In genomic region chr14:23609411-23610089, GRCh38 we compare ENCODE assay signal across 11 cellular contexts. TPM values are rescaled to one million over a fixed set of nuclear protein-coding genes. Genes with fewer than 3 reads are reported as not detected.
DNase-seq lines count a peak whose midpoint lies in the region; ATAC-seq and TF ChIP-seq lines count a peak whose summit lies in the region.
"Not testable (repeated sequence)": the region's sequence is repeated elsewhere in the genome, so short reads cannot be mapped to it uniquely, and the experiment has no call there.
"Had no signal": no experiment of that assay in that cellular context is flagged by ENCODE, and none has a peak within 500 bp of the region (broad histone marks: within the 10 kb centered on the region; RNA-seq: fewer than 3 reads in every experiment).

No MANE protein-coding gene starts in this region.

- not testable (repeated sequence) for H3K79me2 ChIP-seq in DND-41 (ENCODE audit: insufficient read depth, low read length); hepatocyte

- H3K27ac ChIP-seq in DND-41 (ENCODE audit: low read length) (peak overlapping the region; percentile 57), hepatocyte (peak overlapping the region; percentile 70)
- H3K27ac ChIP-seq in naive thymus-derived CD4-positive, alpha-beta T cell (ENCODE audit: low read depth, low read length), result peak overlapping the region; percentile 57

- CTCF ChIA-PET in activated CD8-positive, alpha-beta T cell treated with anti-CD3 and anti-CD28 coated beads, Interleukin-2, amount 10 ng/mL, durations not matched to agents 7 days and 5 days (lab: Charles Lee), result interaction anchor here (1.1 to 14.1 kb wide), 6 partner anchors 8 to 321 kb away, joined by 4 to 197 read pairs (median 6); no protein-coding TSS in a partner anchor
- CTCF ChIA-PET in naive thymus-derived CD4-positive, alpha-beta T cell (lab: Charles Lee), result interaction anchor here (0.6 to 5.4 kb wide), 3 partner anchors 11 to 30 kb away, joined by 3 to 41 read pairs (median 4); partner anchors contain the start of gene DHRS2

- not testable (repeated sequence) for H3K4me3 Mint-ChIP-seq in T-helper 1 cell treated with Interleukin-12 subunit alpha and Interleukin-12 subunit beta and Interleukin-4 antibody, amounts not matched to agents 30 μg/mL and 1 μg/mL, for 36 hours; stimulated activated naive CD8-positive, alpha-beta T cell treated with anti-CD3 and anti-CD28 coated beads, Interleukin-15, Interleukin-2, amounts not matched to agents 100 ng/mL and 50 ng/mL, for 24 hours
- peak overlapping the region; percentile 66 for H3K4me3 Mint-ChIP-seq in activated CD8-positive, alpha-beta T cell treated with anti-CD3 and anti-CD28 coated beads, Interleukin-2, amount 10 ng/mL, durations not matched to agents 7 days and 5 days
- peak overlapping the region in 9 of 10 donors; percentile 53 to 92 (median 78) for H3K4me3 Mint-ChIP-seq in naive thymus-derived CD4-positive, alpha-beta T cell

- H3K9ac ChIP-seq in DND-41 (ENCODE audit: low read depth, low read length), result not testable (repeated sequence)

- peaks cover 17% of the 10 kb centered on the region for H3K4me1 ChIP-seq in DND-41 (ENCODE audit: insufficient read depth, low read length)
- H3K4me1 ChIP-seq in hepatocyte (ENCODE audit: insufficient read depth), result peaks cover 37% of the 10 kb centered on the region
- peaks cover 20 to 31% of the 10 kb centered on the region in 2 donors for H3K4me1 ChIP-seq in naive thymus-derived CD4-positive, alpha-beta T cell (ENCODE audit: control insufficient read depth in 2 of 2, insufficient read depth in 2 of 2, low read length in 2 of 2)

- ATAC-seq in DND-41 (ENCODE audit: insufficient read depth, low read depth); activated CD8-positive, alpha-beta T cell treated with anti-CD3 and anti-CD28 coated beads, Interleukin-2, amount 10 ng/mL, durations not matched to agents 7 days and 5 days; activated naive CD4-positive, alpha-beta T cell treated with anti-CD3 and anti-CD28 coated beads, Interleukin-2, amount 50 U/mL, for 72 hours; naive thymus-derived CD4-positive, alpha-beta T cell: not testable (repeated sequence)

- not testable (repeated sequence) for H4K20me1 ChIP-seq in DND-41 (ENCODE audit: insufficient read depth, low read length); hepatocyte (ENCODE audit: insufficient read depth, poor library complexity, severe bottlenecking)

- H3K36me3 Mint-ChIP-seq in T-helper 1 cell treated with Interleukin-12 subunit alpha and Interleukin-12 subunit beta and Interleukin-4 antibody, amounts not matched to agents 30 μg/mL and 1 μg/mL, for 36 hours (ENCODE audit: low read depth); stimulated activated naive CD8-positive, alpha-beta T cell treated with anti-CD3 and anti-CD28 coated beads, Interleukin-15, Interleukin-2, amounts not matched to agents 100 ng/mL and 50 ng/mL, for 24 hours (ENCODE audit: low read depth): not testable (repeated sequence)
- peaks cover 16% of the 10 kb centered on the region for H3K36me3 Mint-ChIP-seq in activated CD8-positive, alpha-beta T cell treated with anti-CD3 and anti-CD28 coated beads, Interleukin-2, amount 10 ng/mL, durations not matched to agents 7 days and 5 days (ENCODE audit: low read depth)
- peaks cover 5 to 20% of the 10 kb centered on the region in 2 donors for H3K36me3 Mint-ChIP-seq in activated naive CD4-positive, alpha-beta T cell treated with anti-CD3 and anti-CD28 coated beads, Interleukin-2, amount 50 U/mL, for 72 hours
- H3K36me3 Mint-ChIP-seq in naive thymus-derived CD4-positive, alpha-beta T cell, result peaks cover 5 to 21% (median 8%) of the 10 kb centered on the region in 5 donors

- not testable (repeated sequence) for H3K9me3 Mint-ChIP-seq in T-helper 1 cell treated with Interleukin-12 subunit alpha and Interleukin-12 subunit beta and Interleukin-4 antibody, amounts not matched to agents 30 μg/mL and 1 μg/mL, for 36 hours; activated CD8-positive, alpha-beta T cell treated with anti-CD3 and anti-CD28 coated beads, Interleukin-2, amount 10 ng/mL, durations not matched to agents 7 days and 5 days (ENCODE audit: insufficient read depth); activated naive CD4-positive, alpha-beta T cell treated with anti-CD3 and anti-CD28 coated beads, Interleukin-2, amount 50 U/mL, for 72 hours; naive thymus-derived CD4-positive, alpha-beta T cell; stimulated activated naive CD8-positive, alpha-beta T cell treated with anti-CD3 and anti-CD28 coated beads, Interleukin-15, Interleukin-2, amounts not matched to agents 100 ng/mL and 50 ng/mL, for 24 hours

- H3K4me2 ChIP-seq in DND-41 (ENCODE audit: insufficient read depth, low read length); hepatocyte: not testable (repeated sequence)

- peaks cover 21% of the 10 kb centered on the region for H3K4me1 Mint-ChIP-seq in T-helper 1 cell treated with Interleukin-12 subunit alpha and Interleukin-12 subunit beta and Interleukin-4 antibody, amounts not matched to agents 30 μg/mL and 1 μg/mL, for 36 hours (ENCODE audit: low read depth)
- H3K4me1 Mint-ChIP-seq in activated CD8-positive, alpha-beta T cell treated with anti-CD3 and anti-CD28 coated beads, Interleukin-2, amount 10 ng/mL, durations not matched to agents 7 days and 5 days (ENCODE audit: low read depth), result peaks cover 47% of the 10 kb centered on the region
- peaks cover 21 to 46% (median 41%) of the 10 kb centered on the region in 7 donors for H3K4me1 Mint-ChIP-seq in naive thymus-derived CD4-positive, alpha-beta T cell
- peaks cover 56% of the 10 kb centered on the region for H3K4me1 Mint-ChIP-seq in stimulated activated naive CD8-positive, alpha-beta T cell treated with anti-CD3 and anti-CD28 coated beads, Interleukin-15, Interleukin-2, amounts not matched to agents 100 ng/mL and 50 ng/mL, for 24 hours (ENCODE audit: low read depth)

- H3K27ac Mint-ChIP-seq in T-helper 1 cell treated with Interleukin-12 subunit alpha and Interleukin-12 subunit beta and Interleukin-4 antibody, amounts not matched to agents 30 μg/mL and 1 μg/mL, for 36 hours, result peak overlapping the region; percentile 22
- peak overlapping the region; percentile 99 for H3K27ac Mint-ChIP-seq in activated CD8-positive, alpha-beta T cell treated with anti-CD3 and anti-CD28 coated beads, Interleukin-2, amount 10 ng/mL, durations not matched to agents 7 days and 5 days
- H3K27ac Mint-ChIP-seq in activated naive CD4-positive, alpha-beta T cell treated with anti-CD3 and anti-CD28 coated beads, Interleukin-2, amount 50 U/mL, for 72 hours, result peak overlapping the region; percentile 1 to 84
- peak overlapping the region; percentile 85 to 98 (median 95) for H3K27ac Mint-ChIP-seq in naive thymus-derived CD4-positive, alpha-beta T cell
- H3K27ac Mint-ChIP-seq in stimulated activated naive CD8-positive, alpha-beta T cell treated with anti-CD3 and anti-CD28 coated beads, Interleukin-15, Interleukin-2, amounts not matched to agents 100 ng/mL and 50 ng/mL, for 24 hours, result peak overlapping the region; percentile 87

- not testable (repeated sequence) for TF ChIP-seq CTCF in DND-41 (IDR thresholded peaks at IDR 0.05; ENCODE audit: borderline replicate concordance, extremely low read depth, low read length, poor library complexity, severe bottlenecking); hepatocyte (IDR thresholded peaks at IDR 0.05; ENCODE audit: poor library complexity)

- intact Hi-C loops in naive thymus-derived CD4-positive, alpha-beta T cell (cut with micrococcal nuclease), result not testable (repeated sequence)

- POLR2A ChIA-PET in activated CD8-positive, alpha-beta T cell treated with anti-CD3 and anti-CD28 coated beads, Interleukin-2, amount 10 ng/mL, durations not matched to agents 7 days and 5 days (lab: Charles Lee), result interaction anchor here (0.9 to 1.9 kb wide), 2 partner anchors 23 to 485 kb away, joined by 4 to 5 read pairs; no protein-coding TSS in a partner anchor
- POLR2A ChIA-PET in naive thymus-derived CD4-positive, alpha-beta T cell (lab: Charles Lee), result interaction anchor here (0.6 to 1.5 kb wide), 2 partner anchors 42 to 608 kb away, joined by 3 to 4 read pairs; partner anchors contain the start of gene AP1G2

- not testable (repeated sequence) for DNase-seq in DND-41; activated CD8-positive, alpha-beta T cell treated with anti-CD3 and anti-CD28 coated beads, Interleukin-2, amount 10 ng/mL, durations not matched to agents 7 days and 5 days; activated naive CD4-positive, alpha-beta T cell treated with anti-CD3 and anti-CD28 coated beads, Interleukin-2, amount 50 U/mL, for 72 hours (ENCODE audit: low spot score in 2 of 2); naive thymus-derived CD4-positive, alpha-beta T cell
- DNase-seq in hepatocyte (ENCODE audit: low spot score), result peak; percentile 32

- H3K4me3 ChIP-seq in DND-41 (ENCODE audit: low read depth in 1 of 2, low read length in 2 of 2); hepatocyte: not testable (repeated sequence)
- peak overlapping the region; percentile 14 for H3K4me3 ChIP-seq in naive thymus-derived CD4-positive, alpha-beta T cell (ENCODE audit: low read length)

- not testable (repeated sequence) for H3K9me3 ChIP-seq in DND-41 (ENCODE audit: insufficient read depth, low read length, severe bottlenecking); hepatocyte (ENCODE audit: low read depth); naive thymus-derived CD4-positive, alpha-beta T cell (ENCODE audit: control insufficient read depth in 2 of 3, low read length in 3 of 3)

- not testable (repeated sequence) for H3K27me3 ChIP-seq in DND-41 (ENCODE audit: insufficient read depth, low read length, poor library complexity); hepatocyte; naive thymus-derived CD4-positive, alpha-beta T cell (ENCODE audit: control insufficient read depth in 2 of 2, insufficient read depth in 2 of 2, low read length in 2 of 2)

- 48% methylated on average over 7 of the region's 7 CpGs for WGBS in hepatocyte (ENCODE audit: low lambda C conversion rate, missing lambda C conversion rate)

- peak overlapping the region; percentile 66; the same call in 1 of the 2 replicates for H2AFZ ChIP-seq in DND-41 (ENCODE audit: low read depth, low read length)
- H2AFZ ChIP-seq in hepatocyte, result not testable (repeated sequence)

- H3K27me3 Mint-ChIP-seq in T-helper 1 cell treated with Interleukin-12 subunit alpha and Interleukin-12 subunit beta and Interleukin-4 antibody, amounts not matched to agents 30 μg/mL and 1 μg/mL, for 36 hours (ENCODE audit: low read depth); activated CD8-positive, alpha-beta T cell treated with anti-CD3 and anti-CD28 coated beads, Interleukin-2, amount 10 ng/mL, durations not matched to agents 7 days and 5 days (ENCODE audit: low read depth); naive thymus-derived CD4-positive, alpha-beta T cell; stimulated activated naive CD8-positive, alpha-beta T cell treated with anti-CD3 and anti-CD28 coated beads, Interleukin-15, Interleukin-2, amounts not matched to agents 100 ng/mL and 50 ng/mL, for 24 hours: not testable (repeated sequence)

- not testable (repeated sequence) for H3K9me2 ChIP-seq in hepatocyte (replicated peaks; ENCODE audit: insufficient read depth)

- H3K36me3 ChIP-seq in DND-41 (ENCODE audit: insufficient read depth, low read length); hepatocyte (replicated peaks; ENCODE audit: insufficient read depth, low read depth); naive thymus-derived CD4-positive, alpha-beta T cell (ENCODE audit: control insufficient read depth in 2 of 3, insufficient read depth in 3 of 3, low read length in 3 of 3): not testable (repeated sequence)

RNA-seq across cellular contexts. Expression of gene DHRS2, which starts 26.6 kb away (rescaled TPM):
- under 1 TPM; 0.24 to 0.44 TPM for total RNA-seq in activated CD8-positive, alpha-beta T cell treated with anti-CD3 and anti-CD28 coated beads, Interleukin-2, amount 10 ng/mL, durations not matched to agents 7 days and 5 days
- 1 to 10 TPM; 1.1 to 1.3 TPM for total RNA-seq in activated naive CD4-positive, alpha-beta T cell treated with anti-CD3 and anti-CD28 coated beads, Interleukin-2, amount 50 U/mL, for 72 hours
- 10.4 and 13.2 TPM in 2 replicates for total RNA-seq in hepatocyte
- 14.2 and 15.1 TPM in 2 replicates for polyA plus RNA-seq in hepatocyte
- 1 to 10 TPM in 1 of 5 experiments, not detected in 4; 5.5 TPM for total RNA-seq in naive thymus-derived CD4-positive, alpha-beta T cell
- polyA plus RNA-seq in naive thymus-derived CD4-positive, alpha-beta T cell, result under 1 TPM in 1 of 2 donors, not detected in 1; 0.63 TPM

RNA-seq across cellular contexts. Expression of gene JPH4, which starts 31.0 kb away (rescaled TPM):
- total RNA-seq in activated CD8-positive, alpha-beta T cell treated with anti-CD3 and anti-CD28 coated beads, Interleukin-2, amount 10 ng/mL, durations not matched to agents 7 days and 5 days, result not detected
- total RNA-seq in activated naive CD4-positive, alpha-beta T cell treated with anti-CD3 and anti-CD28 coated beads, Interleukin-2, amount 50 U/mL, for 72 hours, result not detected
- total RNA-seq in hepatocyte, result 2.3 and 2.7 TPM in 2 replicates
- 1.7 and 2.7 TPM in 2 replicates for polyA plus RNA-seq in hepatocyte
- total RNA-seq in naive thymus-derived CD4-positive, alpha-beta T cell, result 1 to 10 TPM in 1 of 5 experiments, under 1 TPM in 1, not detected in 3; 0.16 to 1.2 TPM
- polyA plus RNA-seq in naive thymus-derived CD4-positive, alpha-beta T cell, result under 1 TPM in 1 of 2 donors, not detected in 1; 0.13 TPM
- total RNA-seq: G401, MCF 10A had no signal
- polyA plus RNA-seq: AG04450 had no signal

RNA-seq across cellular contexts. Expression of gene AP1G2, which starts 42.0 kb away (rescaled TPM):
- 100 to 1,000 TPM; 267 to 276 TPM for total RNA-seq in activated CD8-positive, alpha-beta T cell treated with anti-CD3 and anti-CD28 coated beads, Interleukin-2, amount 10 ng/mL, durations not matched to agents 7 days and 5 days
- 100 to 1,000 TPM; 193 to 370 TPM for total RNA-seq in activated naive CD4-positive, alpha-beta T cell treated with anti-CD3 and anti-CD28 coated beads, Interleukin-2, amount 50 U/mL, for 72 hours
- 87.5 and 114 TPM in 2 replicates for total RNA-seq in hepatocyte
- polyA plus RNA-seq in hepatocyte, result 191 and 282 TPM in 2 replicates
- total RNA-seq in naive thymus-derived CD4-positive, alpha-beta T cell, result 100 to 1,000 TPM; 266 to 548 (median 293) TPM
- 100 to 1,000 TPM in 1 of 2 donors, 10 to 100 TPM in 1; 66.4 to 113 TPM for polyA plus RNA-seq in naive thymus-derived CD4-positive, alpha-beta T cell

RNA-seq across cellular contexts. Expression of gene THTPA, which starts 53.5 kb away (rescaled TPM):
- 1 to 10 TPM; 7.3 to 9.8 TPM for total RNA-seq in activated CD8-positive, alpha-beta T cell treated with anti-CD3 and anti-CD28 coated beads, Interleukin-2, amount 10 ng/mL, durations not matched to agents 7 days and 5 days
- 1 to 10 TPM; 5.9 to 6.5 TPM for total RNA-seq in activated naive CD4-positive, alpha-beta T cell treated with anti-CD3 and anti-CD28 coated beads, Interleukin-2, amount 50 U/mL, for 72 hours
- total RNA-seq in hepatocyte, result 13.5 and 20.4 TPM in 2 replicates
- 14.2 and 15.5 TPM in 2 replicates for polyA plus RNA-seq in hepatocyte
- 10 to 100 TPM; 16.4 to 26.7 (median 19.2) TPM for total RNA-seq in naive thymus-derived CD4-positive, alpha-beta T cell
- polyA plus RNA-seq in naive thymus-derived CD4-positive, alpha-beta T cell, result 10 to 100 TPM; 17.9 to 18.1 TPM

RNA-seq across cellular contexts. Expression of gene ZFHX2, which starts 58.0 kb away (rescaled TPM):
- total RNA-seq in activated CD8-positive, alpha-beta T cell treated with anti-CD3 and anti-CD28 coated beads, Interleukin-2, amount 10 ng/mL, durations not matched to agents 7 days and 5 days, result 1 to 10 TPM in 1 of 2 experiments, under 1 TPM in 1; 0.90 to 1.5 TPM
- 1 to 10 TPM; 1.1 to 2.5 TPM for total RNA-seq in activated naive CD4-positive, alpha-beta T cell treated with anti-CD3 and anti-CD28 coated beads, Interleukin-2, amount 50 U/mL, for 72 hours
- 0.28 and 1.4 TPM in 2 replicates for total RNA-seq in hepatocyte
- polyA plus RNA-seq in hepatocyte, result 1.5 and 2.2 TPM in 2 replicates
- 1 to 10 TPM in 1 of 5 experiments, under 1 TPM in 4; 0.45 to 2.6 (median 0.49) TPM for total RNA-seq in naive thymus-derived CD4-positive, alpha-beta T cell
- not detected for polyA plus RNA-seq in naive thymus-derived CD4-positive, alpha-beta T cell
- total RNA-seq: RPMI7951 had no signal

Comparison
In these comparisons a context has a peak if more than half of its experiments do, and no peak if none do; other contexts are left out.
1. H3K27ac Mint-ChIP-seq: peak in every context shown above with its lines; median percentile 99 in activated CD8-positive, alpha-beta T cell treated with anti-CD3 and anti-CD28 coated beads, Interleukin-2, amount 10 ng/mL, durations not matched to agents 7 days and 5 days; 95 in naive thymus-derived CD4-positive, alpha-beta T cell; 87 in stimulated activated naive CD8-positive, alpha-beta T cell treated with anti-CD3 and anti-CD28 coated beads, Interleukin-15, Interleukin-2, amounts not matched to agents 100 ng/mL and 50 ng/mL, for 24 hours; 42 in activated naive CD4-positive, alpha-beta T cell treated with anti-CD3 and anti-CD28 coated beads, Interleukin-2, amount 50 U/mL, for 72 hours; 22 in T-helper 1 cell treated with Interleukin-12 subunit alpha and Interleukin-12 subunit beta and Interleukin-4 antibody, amounts not matched to agents 30 μg/mL and 1 μg/mL, for 36 hours.